In genomic region chr7:154052531-154053252, GRCh38 we compare ENCODE assay signal across 9 cellular contexts. TPM values are rescaled to one million over a fixed set of nuclear protein-coding genes. Genes with fewer than 3 reads are reported as not detected.
A peak's percentile ranks its signal among the peaks of the same experiment; 100 is the strongest.
DNase-seq lines count a peak whose midpoint lies in the region; TF ChIP-seq lines count a peak whose summit lies in the region.
"Not testable (repeated sequence)": the region's sequence is repeated elsewhere in the genome, so short reads cannot be mapped to it uniquely, and the experiment has no call there.
"Had no signal": no experiment of that assay in that cellular context is flagged by ENCODE, and none has a peak within 500 bp of the region (broad histone marks: within the 10 kb centered on the region; RNA-seq: fewer than 3 reads in every experiment).

No MANE protein-coding gene starts in this region.

- H3K18ac ChIP-seq in H9 (ENCODE audit: insufficient read length, low read depth, low read length), result not testable (repeated sequence)

- not testable (repeated sequence) for TF ChIP-seq POLR2A in sigmoid colon (IDR thresholded peaks at IDR 0.05)

- not testable (repeated sequence) for H4K5ac ChIP-seq in H9 (ENCODE audit: insufficient read length, low read depth, low read length)

- H3T11ph ChIP-seq in H9 (ENCODE audit: low read length), result not testable (repeated sequence)

- peak overlapping the region; percentile 61 to 79 for H3K4me3 Mint-ChIP-seq in H9
- peak overlapping the region; percentile 71 to 84 (median 83) for H3K4me3 Mint-ChIP-seq in brain
- H3K4me3 Mint-ChIP-seq in neural progenitor cell, result peak overlapping the region; percentile 75

- WGBS in H9 (ENCODE audit: extremely low coverage, insufficient read length, low lambda C conversion rate), result no CpG with 5 or more reads among the region's 83 CpGs
- 3 to 22% methylated on average over 76 to 82 of the region's 83 CpGs for WGBS in sigmoid colon, 2 donors

- not testable (repeated sequence) for H2BK12ac ChIP-seq in H9 (ENCODE audit: insufficient read length, low read depth, low read length)

- H2AK5ac ChIP-seq in H9 (ENCODE audit: insufficient read length, low read length), result not testable (repeated sequence)

- H3K23ac ChIP-seq in H9 (ENCODE audit: insufficient read length, low read depth, low read length), result not testable (repeated sequence)

- H3K36me3 Mint-ChIP-seq in H9 (ENCODE audit: insufficient read depth in 1 of 3, low read depth in 3 of 3); brain; neural progenitor cell: not testable (repeated sequence)

- not testable (repeated sequence) for TF ChIP-seq EP300 in sigmoid colon (IDR thresholded peaks at IDR 0.05)

- not testable (repeated sequence) for H4K20me1 ChIP-seq in H9 (ENCODE audit: control insufficient read depth, insufficient read depth, insufficient read length); neural progenitor cell (ENCODE audit: low read depth)

- not testable (repeated sequence) for H3K27ac Mint-ChIP-seq in H9, neural progenitor cell
- H3K27ac Mint-ChIP-seq in brain, result peak overlapping the region in 1 of 5 experiments; percentile 85

- not testable (repeated sequence) for H3K36me3 ChIP-seq in BE2C, neural progenitor cell, sigmoid colon

- H3K27me3 ChIP-seq in BE2C; H9 (ENCODE audit: insufficient read depth, low read length): not testable (repeated sequence)
- H3K27me3 ChIP-seq in neural progenitor cell (peaks cover 37% of the 10 kb centered on the region), sigmoid colon (peaks cover 0 to 18% (median 6%) of the 10 kb centered on the region in 3 donors)

- H2BK15ac ChIP-seq in H9 (ENCODE audit: low read depth, low read length), result not testable (repeated sequence)

- intact Hi-C loops in head of caudate nucleus (cut with DNase I); sigmoid colon (cut with DNase I): not testable (repeated sequence)

- not testable (repeated sequence) for TF ChIP-seq CTCF in BE2C (IDR thresholded peaks at IDR 0.05; ENCODE audit: low read depth, low read length); H9 (conservative IDR thresholded peaks at IDR 0.05); brain (conservative IDR thresholded peaks at IDR 0.05); neural progenitor cell (IDR thresholded peaks at IDR 0.05); sigmoid colon (IDR thresholded peaks at IDR 0.05)

- H2BK5ac ChIP-seq in H9 (ENCODE audit: insufficient read length, low read length), result not testable (repeated sequence)

- H3K27me3 Mint-ChIP-seq in H9 (ENCODE audit: low read depth), result peaks cover 39% of the 10 kb centered on the region
- H3K27me3 Mint-ChIP-seq in brain, result peaks cover 26% of the 10 kb centered on the region
- H3K27me3 Mint-ChIP-seq in neural progenitor cell (ENCODE audit: insufficient read depth, low read depth), result not testable (repeated sequence)

- H3K56ac ChIP-seq in H9 (ENCODE audit: insufficient read length, low read depth, low read length), result not testable (repeated sequence)

- not testable (repeated sequence) for H3F3A ChIP-seq in neural progenitor cell (ENCODE audit: low read depth)

- not testable (repeated sequence) for H4K8ac ChIP-seq in H9 (replicated peaks; ENCODE audit: insufficient read length, low read depth, low read length)

- H2BK120ac ChIP-seq in H9 (ENCODE audit: low read depth, low read length, poor library complexity, severe bottlenecking), result not testable (repeated sequence)

- not testable (repeated sequence) for H3K79me2 ChIP-seq in H9 (ENCODE audit: insufficient read depth, low read length); neural progenitor cell (ENCODE audit: low read depth)

- peak overlapping the region; percentile 65 for H3K4me3 ChIP-seq in BE2C (ENCODE audit: low read depth, low read length)
- peak overlapping the region; percentile 55 for H3K4me3 ChIP-seq in neural progenitor cell
- H3K4me3 ChIP-seq in sigmoid colon, result peak overlapping the region in 3 of 4 donors; percentile 19 to 34 (median 25)

- H3K23me2 ChIP-seq in H9 (ENCODE audit: insufficient read length, low read depth, low read length, poor library complexity, severe bottlenecking), result not testable (repeated sequence)

- not testable (repeated sequence) for H3K27ac ChIP-seq in H9 (ENCODE audit: insufficient read length, low read depth, low read length); neural progenitor cell; sigmoid colon

- not testable (repeated sequence) for H2BK20ac ChIP-seq in H9 (ENCODE audit: low read depth, low read length, poor library complexity, severe bottlenecking)

- not testable (repeated sequence) for H3K4ac ChIP-seq in H9 (ENCODE audit: low read depth, low read length)

- not testable (repeated sequence) for H3K4me1 ChIP-seq in BE2C; H9 (ENCODE audit: insufficient read depth, low read length); neural progenitor cell
- H3K4me1 ChIP-seq in sigmoid colon, result peaks cover 0 to 12% (median 9%) of the 10 kb centered on the region in 4 donors

- DNase-seq in BE2C (peak; percentile 61), H9 (peak; percentile 37), NCI-H69 (lab: John Stamatoyannopoulos, UW) (peak; percentile 11), head of caudate nucleus (peak in 36 of 42 donors; percentile 31 to 76 (median 57)), inferior parietal cortex (ENCODE audit: extremely low spot score) (peak; percentile 20), neural progenitor cell (ENCODE audit: low spot score) (peak; percentile 48)
- not testable (repeated sequence) for DNase-seq in sigmoid colon

- H3K4me1 Mint-ChIP-seq in H9, neural progenitor cell: not testable (repeated sequence)
- peaks cover 11% of the 10 kb centered on the region for H3K4me1 Mint-ChIP-seq in brain

- not testable (repeated sequence) for H3K9me3 Mint-ChIP-seq in H9, brain, neural progenitor cell

- H4K91ac ChIP-seq in H9 (ENCODE audit: insufficient read length, low read depth, low read length), result not testable (repeated sequence)

- not testable (repeated sequence) for H3K9me3 ChIP-seq in BE2C; H9 (ENCODE audit: control insufficient read depth, low read depth, low read length); neural progenitor cell (ENCODE audit: low read depth); sigmoid colon

- H3K9ac ChIP-seq in H9 (ENCODE audit: extremely low read depth, insufficient read length, low read length); neural progenitor cell: not testable (repeated sequence)

- not testable (repeated sequence) for H2AFZ ChIP-seq in H9 (ENCODE audit: low read length); neural progenitor cell (replicated peaks)

- not testable (repeated sequence) for H3K79me1 ChIP-seq in H9 (ENCODE audit: insufficient read depth, low read depth, low read length, poor library complexity, severe bottlenecking)

- H3K14ac ChIP-seq in H9 (ENCODE audit: insufficient read depth, low read length), result not testable (repeated sequence)

- H3K4me2 ChIP-seq in H9 (ENCODE audit: insufficient read depth, insufficient read length, low read length) (peak overlapping the region; percentile 21), neural progenitor cell (peak overlapping the region; percentile 87)

RNA-seq across cellular contexts. Expression of gene DPP6, which starts 0.5 kb away (rescaled TPM):
- polyA plus RNA-seq in BE2C (2012; ENCODE audit: insufficient read depth, insufficient read length, low read depth), result 9.2 TPM
- total RNA-seq in H9 (2021) (4.5 and 4.7 TPM in 2 replicates), neural progenitor cell (ENCODE audit: low replicate concordance) (0.39 and 0.90 TPM in 2 replicates), sigmoid colon (10 to 100 TPM; 37.4 to 53.2 (median 47.9) TPM)
- polyA plus RNA-seq in brain (ENCODE audit: insufficient read depth, low read depth, low replicate concordance) (16.7 TPM), sigmoid colon (1 to 10 TPM in 2 of 3 donors, not detected in 1; 1.2 to 2.5 TPM)
- total RNA-seq: GM12878 had no signal
- polyA plus RNA-seq: GM12878 had no signal
